ENCODE assay signal across 28 cellular contexts in the genomic region with DNA sequence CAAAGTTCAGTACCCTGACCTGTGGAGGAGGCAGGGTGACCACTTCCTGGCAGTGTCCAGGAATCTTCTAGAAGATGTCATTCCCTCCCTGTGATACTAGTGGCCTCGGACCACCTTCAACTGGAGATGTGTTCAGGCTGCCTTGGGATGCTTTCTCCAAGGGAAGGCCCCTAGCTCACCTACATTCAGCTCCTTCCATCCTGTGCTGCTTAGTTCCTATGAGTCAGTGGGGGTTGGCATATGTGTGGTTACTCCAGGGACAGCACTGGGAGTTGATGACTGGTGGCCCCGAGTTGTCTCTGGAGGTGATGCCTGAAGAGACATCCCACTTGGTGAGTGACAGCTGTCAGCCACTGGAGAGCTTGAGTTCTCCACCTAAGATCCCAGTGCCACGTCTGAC.
"Had no signal": no experiment of that assay in that cellular context is flagged by ENCODE, and none has a peak within 500 bp of the region (broad histone marks: within the 10 kb centered on the region; RNA-seq: fewer than 3 reads in every experiment).

No MANE protein-coding gene starts in this region.

- H3K27me3 ChIP-seq: ascending aorta had no signal

- DNase-seq: activated B cell treated with CpG ODN at 0.5 μM for 24 hours; activated CD4-positive, alpha-beta memory T cell treated with anti-CD3 and anti-CD28 coated beads for 36 hours; activated CD4-positive, alpha-beta T cell treated with anti-CD3 and anti-CD28 coated beads for 4 hours; activated CD4-positive, alpha-beta T cell treated with anti-CD3 and anti-CD28 coated beads, Interleukin-2, amount 10 ng/mL, durations not matched to agents 24 days and 14 days; activated CD4-positive, alpha-beta T cell treated with anti-CD3 and anti-CD28 coated beads, Interleukin-2, amount 50 U/mL, for 1 hour; activated CD4-positive, alpha-beta T cell treated with anti-CD3 and anti-CD28 coated beads, Interleukin-2, amount 50 U/mL, for 4 hours; activated CD4-positive, CD25-positive, alpha-beta regulatory T cell treated with anti-CD3 and anti-CD28 coated beads, Interleukin-2, amount 50 U/mL, for 72 hours; activated CD8-positive, alpha-beta memory T cell treated with anti-CD3 and anti-CD28 coated beads, Interleukin-2, amount 50 U/mL, for 4 hours; activated CD8-positive, alpha-beta T cell treated with anti-CD3 and anti-CD28 coated beads for 36 hours; activated effector memory CD4-positive, alpha-beta T cell treated with Interleukin-2 at 50 U/mL for 16 hours; activated gamma-delta T cell; activated naive CD4-positive, alpha-beta T cell treated with anti-CD3 and anti-CD28 coated beads, Interleukin-2, amount 10 ng/mL, durations not matched to agents 7 days and 5 days; activated naive CD4-positive, alpha-beta T cell treated with Interleukin-2 at 50 U/mL for 16 hours; activated naive CD8-positive, alpha-beta T cell treated with anti-CD3 and anti-CD28 coated beads, Interleukin-2, amount 10 ng/mL, durations not matched to agents 7 days and 5 days; activated naive CD8-positive, alpha-beta T cell treated with anti-CD3 and anti-CD28 coated beads, Interleukin-2, amount 50 U/mL, for 24 hours; activated T-cell treated with anti-CD3 and anti-CD28 coated beads for 4 hours; activated T-cell treated with anti-CD3 and anti-CD28 coated beads, Interleukin-2, amount 50 U/mL, for 1 hour; activated T-cell treated with anti-CD3 and anti-CD28 coated beads, Interleukin-2, amount 50 U/mL, for 4 hours; activated T-cell treated with anti-CD3 and anti-CD28 coated beads, Interleukin-2, amount 50 U/mL, for 72 hours; amygdala; anterior cingulate cortex; central memory CD4-positive, alpha-beta T cell; T-helper 1 cell; T-helper 2 cell; T-helper 9 cell had no signal

- H3K36me3 ChIP-seq: ascending aorta had no signal

- ATAC-seq: activated CD8-positive, alpha-beta T cell treated with anti-CD3 and anti-CD28 coated beads for 36 hours; activated naive CD8-positive, alpha-beta T cell treated with anti-CD3 and anti-CD28 coated beads, Interleukin-2, amount 50 U/mL, for 24 hours; activated T-cell treated with anti-CD3 and anti-CD28 coated beads, Interleukin-2, amount 50 U/mL, for 4 hours; activated T-cell treated with anti-CD3 and anti-CD28 coated beads, Interleukin-2, amount 50 U/mL, for 72 hours had no signal

- H3K4me1 ChIP-seq: ascending aorta had no signal

- H3K9me3 ChIP-seq: ascending aorta had no signal

- H3K4me3 ChIP-seq: ascending aorta had no signal

- H3K27ac ChIP-seq: ascending aorta, VCaP had no signal

- FAIRE-seq: TTC549 had no signal
